Comparison of ENCODE assay signal across 1 cellular context in the genomic region with DNA sequence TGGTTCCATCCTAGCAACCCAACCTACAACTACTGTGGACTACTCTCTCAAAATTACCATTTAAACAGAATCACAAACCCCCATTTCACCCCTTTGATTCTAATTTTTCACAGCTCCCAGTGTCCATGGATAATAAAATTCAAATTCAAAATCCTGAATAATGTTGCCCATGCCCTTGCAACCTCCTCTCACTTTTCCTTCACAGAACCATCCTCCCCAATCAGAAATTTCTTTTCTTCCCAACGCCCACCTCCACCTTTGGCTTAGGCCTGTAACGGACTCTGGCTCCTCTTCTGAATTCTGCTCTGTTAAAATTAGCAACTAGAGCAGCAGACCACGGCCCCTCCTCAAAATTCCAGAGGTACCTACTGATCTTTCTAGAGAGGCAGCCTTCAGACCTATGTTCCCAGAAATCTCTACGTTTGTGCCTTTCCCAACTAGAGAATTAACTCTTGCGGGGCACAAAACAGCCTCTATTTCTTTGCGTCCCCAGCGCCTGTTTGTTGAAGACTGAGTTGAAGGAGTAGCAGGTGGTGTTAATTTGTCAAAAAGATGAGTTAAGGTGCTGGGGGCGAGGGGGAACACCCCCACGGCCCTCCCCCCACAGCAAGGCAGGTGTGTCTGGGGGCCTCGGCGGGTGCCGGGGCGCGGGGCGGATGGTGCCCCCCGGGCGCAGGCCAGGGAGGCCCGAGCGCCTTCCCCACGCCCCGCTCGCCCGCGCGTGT.
TF ChIP-seq lines count a peak whose summit lies in the region.

No MANE protein-coding gene starts in this region.

TF ChIP-seq in K562, 482 proteins besides CTCF, POLR2A, EP300 and RAD21 (continued from another document):
- TF ChIP-seq, protein P1, sequence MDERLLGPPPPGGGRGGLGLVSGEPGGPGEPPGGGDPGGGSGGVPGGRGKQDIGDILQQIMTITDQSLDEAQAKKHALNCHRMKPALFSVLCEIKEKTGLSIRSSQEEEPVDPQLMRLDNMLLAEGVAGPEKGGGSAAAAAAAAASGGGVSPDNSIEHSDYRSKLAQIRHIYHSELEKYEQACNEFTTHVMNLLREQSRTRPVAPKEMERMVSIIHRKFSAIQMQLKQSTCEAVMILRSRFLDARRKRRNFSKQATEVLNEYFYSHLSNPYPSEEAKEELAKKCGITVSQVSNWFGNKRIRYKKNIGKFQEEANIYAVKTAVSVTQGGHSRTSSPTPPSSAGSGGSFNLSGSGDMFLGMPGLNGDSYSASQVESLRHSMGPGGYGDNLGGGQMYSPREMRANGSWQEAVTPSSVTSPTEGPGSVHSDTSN (CRISPR knock-in tag; IDR thresholded peaks at IDR 0.05; ENCODE audit: low read depth), result no peak
- TF ChIP-seq, protein P1 (tag; conservative IDR thresholded peaks at IDR 0.05; ENCODE audit: low read depth), result no peak
- TF ChIP-seq KDM2B (CRISPR knock-in tag; IDR thresholded peaks at IDR 0.05) (0 out of 2 replicates have a peak, but pooled peaks have one; percentile 65), ZNF274 (IDR thresholded peaks at IDR 0.05; ENCODE audit: borderline replicate concordance, low read depth, low read length) (no peak), ZNF431 (CRISPR knock-in tag; IDR thresholded peaks at IDR 0.05) (peak; percentile 8; the same call in 1 of the 2 replicates), CBX3 (IDR thresholded peaks at IDR 0.05; ENCODE audit: borderline replicate concordance in 1 of 2, low read length in 2 of 2) (no peak), ZFP30 (CRISPR knock-in tag; IDR thresholded peaks at IDR 0.05; ENCODE audit: borderline replicate concordance) (no peak), FOXP1 (CRISPR knock-in tag; IDR thresholded peaks at IDR 0.05) (0 out of 2 replicates have a peak, but pooled peaks have one; percentile 8), NR2C2 (CRISPR knock-in tag; IDR thresholded peaks at IDR 0.05) (no peak), NR2C2 (tag; IDR thresholded peaks at IDR 0.05) (no peak), KAT8 (IDR thresholded peaks at IDR 0.05; ENCODE audit: low read depth) (no peak), ATF7 (IDR thresholded peaks at IDR 0.05) (peak; percentile 40; the same call in 1 of the 2 replicates), NR3C1 (CRISPR knock-in tag; IDR thresholded peaks at IDR 0.05) (0 out of 2 replicates have a peak, but pooled peaks have one; percentile 25), ZNF785 (CRISPR knock-in tag; IDR thresholded peaks at IDR 0.05) (no peak), TAL1 (IDR thresholded peaks at IDR 0.05) (no peak), SOX6 (IDR thresholded peaks at IDR 0.05) (peak; percentile 40; the same call in 1 of the 2 replicates)
TF ChIP-seq in K562: peak in this region for 23.
